ENCODE assay signal across 22 cellular contexts in genomic region chr1:168518201-168518689, GRCh38. TPM values are rescaled to one million over a fixed set of nuclear protein-coding genes. Genes with fewer than 3 reads are reported as not detected.
DNase-seq lines count a peak whose midpoint lies in the region; ATAC-seq, FAIRE-seq and TF ChIP-seq lines count a peak whose summit lies in the region.
"Had no signal": no experiment of that assay in that cellular context is flagged by ENCODE, and none has a peak within 500 bp of the region (broad histone marks: within the 10 kb centered on the region; RNA-seq: fewer than 3 reads in every experiment).

No MANE protein-coding gene starts in this region.

- POLR2A ChIA-PET in WTC11 (lab: Charles Lee) = no interaction called here

- TF ChIP-seq CTCF in Loucy (conservative IDR thresholded peaks at IDR 0.05; ENCODE audit: low read length) (no peak), natural killer cell (IDR thresholded peaks at IDR 0.05) (no peak), WTC11 (IDR thresholded peaks at IDR 0.05) (no peak)

- peak overlapping the region; percentile 10 for H3K4me2 ChIP-seq in Loucy (ENCODE audit: low read depth, low read length, poor library complexity, severe bottlenecking)

- H2AFZ ChIP-seq in Loucy (ENCODE audit: low read length) = no peak overlapping the region

- H3K36me3 ChIP-seq in Loucy (ENCODE audit: insufficient read depth, low read length) = no peaks in the 10 kb centered on the region
- H3K36me3 ChIP-seq: uterus had no signal

- TF ChIP-seq POLR2A in GM12892 (IDR thresholded peaks at IDR 0.05; ENCODE audit: low read depth, low read length) = no peak

- ATAC-seq in natural killer cell (no peak), WTC11 (no peak)
- ATAC-seq: naive thymus-derived CD4-positive, alpha-beta T cell had no signal

- no peak overlapping the region for H3K4me3 ChIP-seq in Loucy (ENCODE audit: low read length, poor library complexity, severe bottlenecking)
- H3K4me3 ChIP-seq: uterus had no signal

- no peaks in the 10 kb centered on the region for H3K9me2 ChIP-seq in Loucy (replicated peaks; ENCODE audit: low read depth, low read length)

- H3K9ac ChIP-seq in Loucy (ENCODE audit: low read depth, low read length, poor library complexity, severe bottlenecking) = no peak overlapping the region

- no peaks in the 10 kb centered on the region for H3K27me3 Mint-ChIP-seq in activated T-helper 2 cell treated with anti-CD3 and anti-CD28 coated beads, Interferon-gamma antibody, Interleukin-2, Interleukin-4, amounts not matched to agents 10 μg/mL and 5 μg/mL and 100 μg/mL, durations not matched to agents 14 hours and 24 hours and 36 hours (ENCODE audit: low read depth)
- H3K27me3 Mint-ChIP-seq in natural killer cell (ENCODE audit: low read depth in 2 of 2) = no peaks in the 10 kb centered on the region
- H3K27me3 Mint-ChIP-seq in WTC11 (ENCODE audit: low read depth) = no peaks in the 10 kb centered on the region

- no peaks in the 10 kb centered on the region for H3K79me2 ChIP-seq in Loucy (ENCODE audit: insufficient read depth, low read length)

- peaks cover 17% of the 10 kb centered on the region for H3F3A ChIP-seq in Loucy (ENCODE audit: low read depth)

- peaks cover 85% of the 10 kb centered on the region for H3K4me1 ChIP-seq in Loucy (ENCODE audit: insufficient read depth, low read length, poor library complexity, severe bottlenecking)
- H3K4me1 ChIP-seq: uterus had no signal

- peaks cover 73% of the 10 kb centered on the region for H3K4me1 Mint-ChIP-seq in activated T-helper 2 cell treated with anti-CD3 and anti-CD28 coated beads, Interferon-gamma antibody, Interleukin-2, Interleukin-4, amounts not matched to agents 10 μg/mL and 5 μg/mL and 100 μg/mL, durations not matched to agents 14 hours and 24 hours and 36 hours (ENCODE audit: low read depth)
- H3K4me1 Mint-ChIP-seq in natural killer cell (peaks cover 72 to 73% of the 10 kb centered on the region in 2 donors), WTC11 (peaks cover 25% of the 10 kb centered on the region)

- H3K9me3 Mint-ChIP-seq in activated T-helper 2 cell treated with anti-CD3 and anti-CD28 coated beads, Interferon-gamma antibody, Interleukin-2, Interleukin-4, amounts not matched to agents 10 μg/mL and 5 μg/mL and 100 μg/mL, durations not matched to agents 14 hours and 24 hours and 36 hours = peaks cover 8% of the 10 kb centered on the region
- H3K9me3 Mint-ChIP-seq in natural killer cell (peaks cover 3% of the 10 kb centered on the region in 2 donors), WTC11 (peaks cover 4% of the 10 kb centered on the region)

- H3K27ac Mint-ChIP-seq in activated T-helper 2 cell treated with anti-CD3 and anti-CD28 coated beads, Interferon-gamma antibody, Interleukin-2, Interleukin-4, amounts not matched to agents 10 μg/mL and 5 μg/mL and 100 μg/mL, durations not matched to agents 14 hours and 24 hours and 36 hours = peak overlapping the region; percentile 66
- H3K27ac Mint-ChIP-seq in natural killer cell (peak overlapping the region; percentile 61), WTC11 (no peak overlapping the region)

- no peaks in the 10 kb centered on the region for H3K27me3 ChIP-seq in Loucy (ENCODE audit: insufficient read depth, low read length, poor library complexity, severe bottlenecking)
- H3K27me3 ChIP-seq: uterus had no signal

- FAIRE-seq in GM12892 (lab: Jason Lieb, UNC) = peak; percentile 21

- CTCF ChIA-PET in WTC11 (lab: Charles Lee) = no interaction called here

- no peaks in the 10 kb centered on the region for H4K20me1 ChIP-seq in Loucy (ENCODE audit: insufficient read depth, low read length, poor library complexity, severe bottlenecking)

- peaks cover 9% of the 10 kb centered on the region for H3K36me3 Mint-ChIP-seq in activated T-helper 2 cell treated with anti-CD3 and anti-CD28 coated beads, Interferon-gamma antibody, Interleukin-2, Interleukin-4, amounts not matched to agents 10 μg/mL and 5 μg/mL and 100 μg/mL, durations not matched to agents 14 hours and 24 hours and 36 hours (ENCODE audit: low read depth)
- H3K36me3 Mint-ChIP-seq in natural killer cell = peaks cover 6% of the 10 kb centered on the region
- H3K36me3 Mint-ChIP-seq in WTC11 = peaks cover 9% of the 10 kb centered on the region

- H3K4me3 Mint-ChIP-seq in activated T-helper 2 cell treated with anti-CD3 and anti-CD28 coated beads, Interferon-gamma antibody, Interleukin-2, Interleukin-4, amounts not matched to agents 10 μg/mL and 5 μg/mL and 100 μg/mL, durations not matched to agents 14 hours and 24 hours and 36 hours (ENCODE audit: low read depth) = peak overlapping the region; percentile 47
- H3K4me3 Mint-ChIP-seq in natural killer cell (peak overlapping the region; percentile 45), WTC11 (no peak overlapping the region)

- intact Hi-C loops in activated T-helper 2 cell treated with anti-CD3 and anti-CD28 coated beads, Interferon-gamma antibody, Interleukin-2, Interleukin-4, amounts not matched to agents 10 μg/mL and 5 μg/mL and 100 μg/mL, durations not matched to agents 14 hours and 24 hours and 36 hours (cut with micrococcal nuclease) = loop anchor here (5.0 kb wide), 1 partner anchor 849 kb away; the partner anchor contains the start of genes BLZF1 and NME7
- intact Hi-C loops in natural killer cell (cut with micrococcal nuclease) = no loop called here

- DNase-seq in GM12892 (ENCODE audit: insufficient read length) (no peak), natural killer cell (no peak), WTC11 (ENCODE audit: low spot score) (no peak), DMS53 treated with DMSO at 0.1 percent for 48 hours (lab: John Stamatoyannopoulos, UW; ENCODE audit: unreplicated experiment) (no peak)
- no peak for DNase-seq in activated T-helper 2 cell treated with anti-CD3 and anti-CD28 coated beads, Interferon-gamma antibody, Interleukin-2, Interleukin-4, amounts not matched to agents 10 μg/mL and 5 μg/mL and 100 μg/mL, durations not matched to agents 14 hours and 24 hours and 36 hours (ENCODE audit: low spot score)
- DNase-seq in stimulated activated CD4-positive, alpha-beta T cell treated with anti-CD3 and anti-CD28 coated beads, Interleukin-2, amount 100 ng/mL, for 24 hours = no peak
- DNase-seq: activated CD4-positive, CD25-positive, alpha-beta regulatory T cell; activated CD8-positive, alpha-beta memory T cell treated with anti-CD3 and anti-CD28 coated beads for 24 hours; C1 segment of cervical spinal cord; cerebellar nuclear complex; head of caudate nucleus; naive thymus-derived CD4-positive, alpha-beta T cell; NCI-H2029 treated with DMSO at 0.1 percent for 48 hours; NCI-H345; NCI-H748 treated with DMSO at 0.1 percent for 48 hours; stimulated activated CD4-positive, alpha-beta T cell treated with anti-CD3 and anti-CD28 coated beads, Interleukin-1b, Interleukin-23, amount 100 ng/mL, for 48 hours; uterus had no signal

- H3K9me3 ChIP-seq in Loucy (ENCODE audit: insufficient read depth, low read depth, low read length) = no peaks in the 10 kb centered on the region
- H3K9me3 ChIP-seq: uterus had no signal

TF ChIP-seq in WTC11, 78 proteins besides CTCF, POLR2A, EP300 and RAD21 (continues in another document):
- no peak for TF ChIP-seq NFATC4 (CRISPR knock-in tag; IDR thresholded peaks at IDR 0.05)
- TF ChIP-seq, protein P1, sequence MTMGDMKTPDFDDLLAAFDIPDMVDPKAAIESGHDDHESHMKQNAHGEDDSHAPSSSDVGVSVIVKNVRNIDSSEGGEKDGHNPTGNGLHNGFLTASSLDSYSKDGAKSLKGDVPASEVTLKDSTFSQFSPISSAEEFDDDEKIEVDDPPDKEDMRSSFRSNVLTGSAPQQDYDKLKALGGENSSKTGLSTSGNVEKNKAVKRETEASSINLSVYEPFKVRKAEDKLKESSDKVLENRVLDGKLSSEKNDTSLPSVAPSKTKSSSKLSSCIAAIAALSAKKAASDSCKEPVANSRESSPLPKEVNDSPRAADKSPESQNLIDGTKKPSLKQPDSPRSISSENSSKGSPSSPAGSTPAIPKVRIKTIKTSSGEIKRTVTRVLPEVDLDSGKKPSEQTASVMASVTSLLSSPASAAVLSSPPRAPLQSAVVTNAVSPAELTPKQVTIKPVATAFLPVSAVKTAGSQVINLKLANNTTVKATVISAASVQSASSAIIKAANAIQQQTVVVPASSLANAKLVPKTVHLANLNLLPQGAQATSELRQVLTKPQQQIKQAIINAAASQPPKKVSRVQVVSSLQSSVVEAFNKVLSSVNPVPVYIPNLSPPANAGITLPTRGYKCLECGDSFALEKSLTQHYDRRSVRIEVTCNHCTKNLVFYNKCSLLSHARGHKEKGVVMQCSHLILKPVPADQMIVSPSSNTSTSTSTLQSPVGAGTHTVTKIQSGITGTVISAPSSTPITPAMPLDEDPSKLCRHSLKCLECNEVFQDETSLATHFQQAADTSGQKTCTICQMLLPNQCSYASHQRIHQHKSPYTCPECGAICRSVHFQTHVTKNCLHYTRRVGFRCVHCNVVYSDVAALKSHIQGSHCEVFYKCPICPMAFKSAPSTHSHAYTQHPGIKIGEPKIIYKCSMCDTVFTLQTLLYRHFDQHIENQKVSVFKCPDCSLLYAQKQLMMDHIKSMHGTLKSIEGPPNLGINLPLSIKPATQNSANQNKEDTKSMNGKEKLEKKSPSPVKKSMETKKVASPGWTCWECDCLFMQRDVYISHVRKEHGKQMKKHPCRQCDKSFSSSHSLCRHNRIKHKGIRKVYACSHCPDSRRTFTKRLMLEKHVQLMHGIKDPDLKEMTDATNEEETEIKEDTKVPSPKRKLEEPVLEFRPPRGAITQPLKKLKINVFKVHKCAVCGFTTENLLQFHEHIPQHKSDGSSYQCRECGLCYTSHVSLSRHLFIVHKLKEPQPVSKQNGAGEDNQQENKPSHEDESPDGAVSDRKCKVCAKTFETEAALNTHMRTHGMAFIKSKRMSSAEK (CRISPR knock-in tag; IDR thresholded peaks at IDR 0.05; ENCODE audit: borderline replicate concordance) = no peak

RNA-seq across cellular contexts. Expression of gene XCL2, which starts 25.6 kb away (rescaled TPM):
- polyA plus RNA-seq in GM12892 (2012; ENCODE audit: missing spikeins) = not detected
- 208 and 211 TPM in 2 replicates for total RNA-seq in activated T-helper 2 cell treated with anti-CD3 and anti-CD28 coated beads, Interferon-gamma antibody, Interleukin-2, Interleukin-4, amounts not matched to agents 10 μg/mL and 5 μg/mL and 100 μg/mL, durations not matched to agents 14 hours and 24 hours and 36 hours
- total RNA-seq in natural killer cell (100 to 1,000 TPM in 1 of 3 donors, 10 to 100 TPM in 2; 32.6 to 110 (median 92.9) TPM), WTC11 (2021) (not detected in 3 replicates)
- total RNA-seq: MCF 10A, skeletal muscle tissue, temporal lobe, uterus had no signal
- polyA plus RNA-seq: AG04450 had no signal

RNA-seq across cellular contexts. Expression of gene XCL1, which starts 58.2 kb away (rescaled TPM):
- polyA plus RNA-seq in GM12892 (2012; ENCODE audit: missing spikeins) = 2.0 TPM
- total RNA-seq in activated T-helper 2 cell treated with anti-CD3 and anti-CD28 coated beads, Interferon-gamma antibody, Interleukin-2, Interleukin-4, amounts not matched to agents 10 μg/mL and 5 μg/mL and 100 μg/mL, durations not matched to agents 14 hours and 24 hours and 36 hours = 75.2 and 76.2 TPM in 2 replicates
- total RNA-seq in natural killer cell (10 to 100 TPM; 11.4 to 23.8 (median 16.1) TPM), WTC11 (2021) (0.53 to 1.1 TPM (median 0.73 TPM) in 3 replicates)
- total RNA-seq: MCF 10A, skeletal muscle tissue, temporal lobe had no signal
- polyA plus RNA-seq: AG04450 had no signal

Comparison
In these comparisons a context has a peak if more than half of its experiments do, and no peak if none do; other contexts are left out.
1. RNA of gene XCL2, which starts 25.6 kb away (total RNA-seq): 208 to 211 TPM in activated T-helper 2 cell treated with anti-CD3 and anti-CD28 coated beads, Interferon-gamma antibody, Interleukin-2, Interleukin-4, amounts not matched to agents 10 μg/mL and 5 μg/mL and 100 μg/mL, durations not matched to agents 14 hours and 24 hours and 36 hours and 32.6 to 110 TPM in natural killer cell; not detected in WTC11; every median in the first group is over 10 times any median in the second.